Comparison of ENCODE assay signal across 34 cellular contexts in the genomic region with DNA sequence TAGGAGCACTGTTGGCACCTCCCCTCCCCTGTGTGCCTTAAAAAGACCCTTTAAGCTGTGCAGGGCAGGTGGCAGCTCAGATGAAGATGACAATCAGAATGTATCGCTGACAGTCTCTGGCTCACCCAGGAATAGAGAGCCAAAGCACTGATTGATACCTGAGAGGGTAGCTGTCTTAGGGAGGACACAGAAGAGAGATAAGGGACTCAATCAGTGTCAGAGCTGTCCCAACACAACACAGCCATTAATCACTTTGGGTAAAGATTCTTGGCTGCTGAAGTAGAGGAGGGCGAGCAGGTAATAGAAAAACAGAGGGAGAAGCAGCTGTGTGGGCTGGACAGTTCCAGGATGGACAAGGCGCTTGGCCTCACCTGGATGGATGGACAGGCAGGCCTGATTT.
"Had no signal": no experiment of that assay in that cellular context is flagged by ENCODE, and none has a peak within 500 bp of the region (broad histone marks: within the 10 kb centered on the region; RNA-seq: fewer than 3 reads in every experiment).

No MANE protein-coding gene starts in this region.

- H3K4me3 Mint-ChIP-seq: activated CD4-positive, alpha-beta memory T cell treated with anti-CD3 and anti-CD28 coated beads, Interleukin-2, amount 10 ng/mL, durations not matched to agents 7 days and 5 days; activated CD4-positive, alpha-beta T cell treated with anti-CD3 and anti-CD28 coated beads for 36 hours; activated CD4-positive, alpha-beta T cell treated with anti-CD3 and anti-CD28 coated beads, Interleukin-2, amount 10 ng/mL, durations not matched to agents 24 days and 14 days; activated naive CD8-positive, alpha-beta T cell treated with anti-CD3 and anti-CD28 coated beads for 36 hours; activated naive CD8-positive, alpha-beta T cell treated with anti-CD3 and anti-CD28 coated beads, Interleukin-2, amount 50 U/mL, for 24 hours; activated T-cell treated with anti-CD3 and anti-CD28 coated beads, Interleukin-2, amount 50 U/mL, for 24 hours; activated T-cell treated with anti-CD3 and anti-CD28 coated beads, Interleukin-2, amount 50 U/mL, for 72 hours; effector memory CD8-positive, alpha-beta T cell; T-helper 17 cell; T-helper 2 cell treated with Interferon-gamma antibody and Interleukin-4, amounts not matched to agents 5 μg/mL and 100 μg/mL, for 36 hours had no signal

- H3K9me3 ChIP-seq: adrenal gland, body of pancreas, esophagus squamous epithelium, gastroesophageal sphincter, heart right ventricle had no signal

- H3K9me3 Mint-ChIP-seq: activated CD4-positive, alpha-beta memory T cell treated with anti-CD3 and anti-CD28 coated beads, Interleukin-2, amount 10 ng/mL, durations not matched to agents 7 days and 5 days; activated CD4-positive, alpha-beta T cell treated with anti-CD3 and anti-CD28 coated beads, Interleukin-2, amount 10 ng/mL, durations not matched to agents 24 days and 14 days; activated naive CD8-positive, alpha-beta T cell treated with anti-CD3 and anti-CD28 coated beads for 36 hours; activated naive CD8-positive, alpha-beta T cell treated with anti-CD3 and anti-CD28 coated beads, Interleukin-2, amount 50 U/mL, for 24 hours; activated T-cell treated with anti-CD3 and anti-CD28 coated beads, Interleukin-2, amount 50 U/mL, for 24 hours; activated T-cell treated with anti-CD3 and anti-CD28 coated beads, Interleukin-2, amount 50 U/mL, for 72 hours; T-helper 2 cell treated with Interferon-gamma antibody and Interleukin-4, amounts not matched to agents 5 μg/mL and 100 μg/mL, for 36 hours had no signal

- H3K4me1 ChIP-seq: adrenal gland, heart right ventricle had no signal

- H3K27ac Mint-ChIP-seq: activated CD4-positive, alpha-beta memory T cell treated with anti-CD3 and anti-CD28 coated beads, Interleukin-2, amount 10 ng/mL, durations not matched to agents 7 days and 5 days; activated CD4-positive, alpha-beta T cell treated with anti-CD3 and anti-CD28 coated beads for 36 hours; activated CD4-positive, alpha-beta T cell treated with anti-CD3 and anti-CD28 coated beads, Interleukin-2, amount 10 ng/mL, durations not matched to agents 24 days and 14 days; activated naive CD8-positive, alpha-beta T cell treated with anti-CD3 and anti-CD28 coated beads for 36 hours; activated naive CD8-positive, alpha-beta T cell treated with anti-CD3 and anti-CD28 coated beads, Interleukin-2, amount 50 U/mL, for 24 hours; activated T-cell treated with anti-CD3 and anti-CD28 coated beads, Interleukin-2, amount 50 U/mL, for 24 hours; activated T-cell treated with anti-CD3 and anti-CD28 coated beads, Interleukin-2, amount 50 U/mL, for 72 hours; effector memory CD8-positive, alpha-beta T cell; T-helper 17 cell; T-helper 2 cell treated with Interferon-gamma antibody and Interleukin-4, amounts not matched to agents 5 μg/mL and 100 μg/mL, for 36 hours had no signal

- H3K4me3 ChIP-seq: adrenal gland, body of pancreas, esophagus squamous epithelium, gastroesophageal sphincter, heart right ventricle had no signal

- H3K36me3 Mint-ChIP-seq: activated naive CD8-positive, alpha-beta T cell treated with anti-CD3 and anti-CD28 coated beads for 36 hours had no signal

- H3K27ac ChIP-seq: adrenal gland, esophagus squamous epithelium, heart right ventricle had no signal

- H3K4me1 Mint-ChIP-seq: activated CD4-positive, alpha-beta memory T cell treated with anti-CD3 and anti-CD28 coated beads, Interleukin-2, amount 10 ng/mL, durations not matched to agents 7 days and 5 days; activated CD4-positive, alpha-beta T cell treated with anti-CD3 and anti-CD28 coated beads for 36 hours; activated CD4-positive, alpha-beta T cell treated with anti-CD3 and anti-CD28 coated beads, Interleukin-2, amount 10 ng/mL, durations not matched to agents 24 days and 14 days; activated naive CD8-positive, alpha-beta T cell treated with anti-CD3 and anti-CD28 coated beads for 36 hours; activated naive CD8-positive, alpha-beta T cell treated with anti-CD3 and anti-CD28 coated beads, Interleukin-2, amount 50 U/mL, for 24 hours; T-helper 17 cell had no signal

- H3K27me3 Mint-ChIP-seq: activated naive CD8-positive, alpha-beta T cell treated with anti-CD3 and anti-CD28 coated beads, Interleukin-2, amount 50 U/mL, for 24 hours; activated T-cell treated with anti-CD3 and anti-CD28 coated beads, Interleukin-2, amount 50 U/mL, for 24 hours had no signal

- H3K36me3 ChIP-seq: adrenal gland, esophagus squamous epithelium, gastroesophageal sphincter, heart right ventricle had no signal

- ATAC-seq: activated CD4-positive, alpha-beta T cell treated with anti-CD3 and anti-CD28 coated beads for 36 hours; activated naive CD8-positive, alpha-beta T cell treated with anti-CD3 and anti-CD28 coated beads, Interleukin-2, amount 50 U/mL, for 24 hours; activated T-cell treated with anti-CD3 and anti-CD28 coated beads, Interleukin-2, amount 50 U/mL, for 72 hours; effector memory CD8-positive, alpha-beta T cell; gastroesophageal sphincter; heart right ventricle; T-helper 17 cell had no signal

- H3K27me3 ChIP-seq: adrenal gland, body of pancreas, esophagus squamous epithelium, gastroesophageal sphincter, heart right ventricle had no signal

- DNase-seq: activated CD4-positive, alpha-beta memory T cell treated with anti-CD3 and anti-CD28 coated beads, Interleukin-2, amount 10 ng/mL, durations not matched to agents 7 days and 5 days; activated CD4-positive, alpha-beta T cell treated with anti-CD3 and anti-CD28 coated beads for 36 hours; activated CD4-positive, alpha-beta T cell treated with anti-CD3 and anti-CD28 coated beads, Interleukin-2, amount 10 ng/mL, durations not matched to agents 24 days and 14 days; activated CD4-positive, alpha-beta T cell treated with anti-CD3 and anti-CD28 coated beads, Interleukin-2, amount 50 U/mL, for 4 hours; activated CD4-positive, CD25-positive, alpha-beta regulatory T cell; activated CD4-positive, CD25-positive, alpha-beta regulatory T cell treated with anti-CD3 and anti-CD28 coated beads, Interleukin-2, amount 50 U/mL, for 72 hours; activated CD8-positive, alpha-beta memory T cell treated with anti-CD3 and anti-CD28 coated beads, Interleukin-2, amount 50 U/mL, for 48 hours; activated effector memory CD4-positive, alpha-beta T cell treated with Interleukin-2 at 50 U/mL for 16 hours; activated gamma-delta T cell treated with Interleukin-2 at 50 U/mL for 16 hours; activated naive CD4-positive, alpha-beta T cell treated with anti-CD3 and anti-CD28 coated beads, Interleukin-2, amount 50 U/mL, for 16 hours; activated naive CD4-positive, alpha-beta T cell treated with Interleukin-2 at 50 U/mL for 16 hours; activated naive CD8-positive, alpha-beta T cell treated with anti-CD3 and anti-CD28 coated beads for 36 hours; activated naive CD8-positive, alpha-beta T cell treated with anti-CD3 and anti-CD28 coated beads, Interleukin-2, amount 50 U/mL, for 24 hours; activated T-cell treated with anti-CD3 and anti-CD28 coated beads for 4 hours; activated T-cell treated with anti-CD3 and anti-CD28 coated beads, Interleukin-2, amount 50 U/mL, for 24 hours; activated T-cell treated with anti-CD3 and anti-CD28 coated beads, Interleukin-2, amount 50 U/mL, for 72 hours; adrenal gland; amygdala; aorta; body of pancreas; caudate nucleus; cortex of kidney; dermis blood vessel endothelial cell; effector CD4-positive, alpha-beta T cell; effector memory CD8-positive, alpha-beta T cell; erythroblast; esophagus squamous epithelium; foreskin melanocyte; heart right ventricle; T-helper 1 cell; T-helper 17 cell; T1000 had no signal
